In genomic region chr2:63614448-63614968, GRCh38 we compare ENCODE assay signal across 13 cellular contexts.
DNase-seq lines count a peak whose midpoint lies in the region; ATAC-seq and FAIRE-seq lines count a peak whose summit lies in the region.
"Had no signal": no experiment of that assay in that cellular context is flagged by ENCODE, and none has a peak within 500 bp of the region (broad histone marks: within the 10 kb centered on the region; RNA-seq: fewer than 3 reads in every experiment).

No MANE protein-coding gene starts in this region.

- no peak for ATAC-seq in GM21786 (IDR thresholded peaks at IDR 0.05; ENCODE audit: unreplicated experiment)
- ATAC-seq: T-cell had no signal

- FAIRE-seq in G401.6 (lab: Jason Lieb, UNC) (peak; percentile 95), RCC 7860 (lab: Jason Lieb, UNC) (no peak)

- peak; percentile 72 for DNase-seq in RCC 7860 (ENCODE audit: low spot score)
- DNase-seq in fibroblast of peridontal ligament (ENCODE audit: extremely low read depth) = peak; percentile 6
- peak; percentile 47 for DNase-seq in non-pigmented ciliary epithelial cell (ENCODE audit: low read depth)
- DNase-seq in effector CD4-positive, alpha-beta T cell = no peak
- DNase-seq in NCI-H187 treated with DMSO at 0.1 percent for 48 hours (lab: John Stamatoyannopoulos, UW) = no peak
- no peak for DNase-seq in middle frontal gyrus (ENCODE audit: extremely low spot score, low spot score)
- DNase-seq: activated CD8-positive, alpha-beta memory T cell treated with anti-CD3 and anti-CD28 coated beads, Interleukin-2, amount 50 U/mL, for 4 hours; DMS 273 treated with DMSO at 0.1 percent for 48 hours; KG1; sigmoid colon; T-cell had no signal

Comparison
In these comparisons a context has a peak if more than half of its experiments do, and no peak if none do; other contexts are left out.
1. DNase-seq: peak in RCC 7860 (single experiment), fibroblast of peridontal ligament (single experiment) and non-pigmented ciliary epithelial cell (single experiment); none in effector CD4-positive, alpha-beta T cell (single experiment), NCI-H187 treated with DMSO at 0.1 percent for 48 hours (single experiment) and middle frontal gyrus (single experiment).